Comparison of ENCODE assay signal across 19 cellular contexts in the genomic region with DNA sequence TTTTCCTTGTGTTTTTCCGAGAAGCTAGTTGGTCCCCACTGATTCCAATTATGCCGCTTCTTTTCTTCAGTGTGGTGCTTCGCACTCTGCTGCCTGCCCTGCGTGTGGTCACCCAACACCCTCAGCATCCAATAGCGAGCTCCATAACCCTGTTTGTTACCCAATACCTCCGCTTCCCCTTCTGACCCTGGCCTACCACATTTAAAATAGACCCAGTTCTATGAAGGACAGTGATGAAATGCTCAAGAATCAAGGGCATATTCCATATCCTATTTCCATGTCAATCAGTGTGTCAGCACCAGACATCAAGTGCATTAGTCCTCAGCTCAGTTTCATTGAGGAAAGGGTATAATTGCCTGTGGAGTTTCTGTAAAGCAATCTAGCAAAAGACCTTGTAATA. TPM values are rescaled to one million over a fixed set of nuclear protein-coding genes. Genes with fewer than 3 reads are reported as not detected.
DNase-seq lines count a peak whose midpoint lies in the region; ATAC-seq and TF ChIP-seq lines count a peak whose summit lies in the region.
"Had no signal": no experiment of that assay in that cellular context is flagged by ENCODE, and none has a peak within 500 bp of the region (broad histone marks: within the 10 kb centered on the region; RNA-seq: fewer than 3 reads in every experiment).

No MANE protein-coding gene starts in this region.

- H3K4me3 ChIP-seq in psoas muscle (peak overlapping the region; percentile 23), foreskin fibroblast (ENCODE audit: low read depth in 1 of 2, low read length in 2 of 2) (no peak overlapping the region)
- H3K4me3 ChIP-seq: esophagus muscularis mucosa, prostate gland, smooth muscle cell, upper lobe of left lung had no signal

- 20 to 26% (median 24%) methylated on average over 6 of the region's 6 CpGs for WGBS in psoas muscle, 3 donors

- peak; percentile 72 to 78 for DNase-seq in AML-193 (lab: John Stamatoyannopoulos, UW)
- DNase-seq in MV-4-11 (lab: John Stamatoyannopoulos, UW) = peak; percentile 94
- peak in 1 of 61 donors; percentile 10 for DNase-seq in caudate nucleus (lab: John Stamatoyannopoulos, UW)
- peak in 1 of 2 donors; percentile 63 for DNase-seq in psoas muscle
- DNase-seq in foreskin fibroblast = no peak
- DNase-seq in NCI-H446 treated with DMSO at 0.1 percent for 48 hours (lab: John Stamatoyannopoulos, UW) = no peak
- DNase-seq in GM10248 (ENCODE audit: extremely low spot score) = no peak
- DNase-seq in progenitor cell of endocrine pancreas (ENCODE audit: low spot score, unreplicated experiment) = no peak

- no peaks in the 10 kb centered on the region for H3K27me3 Mint-ChIP-seq in progenitor cell of endocrine pancreas

- H3K27ac Mint-ChIP-seq in progenitor cell of endocrine pancreas = no peak overlapping the region
- H3K27ac Mint-ChIP-seq: mesothelial cell of epicardium; stimulated activated naive CD8-positive, alpha-beta T cell treated with anti-CD3 and anti-CD28 coated beads, Interleukin-15, amount 100 ng/mL, for 72 hours had no signal

- CTCF ChIA-PET in GM10248 (lab: Yijun Ruan, JAX) = interaction anchor here (0.8 to 13.5 kb wide), 52 partner anchors 8 to 357 kb away, joined by 3 to 218 read pairs (median 6); a partner anchor contains a TSS

- no peak overlapping the region for H3K4me3 Mint-ChIP-seq in progenitor cell of endocrine pancreas (ENCODE audit: low read depth)
- H3K4me3 Mint-ChIP-seq: mesothelial cell of epicardium; nephron progenitor cell; stimulated activated naive CD8-positive, alpha-beta T cell treated with anti-CD3 and anti-CD28 coated beads, Interleukin-15, amount 100 ng/mL, for 72 hours had no signal

- TF ChIP-seq CTCF in psoas muscle (IDR thresholded peaks at IDR 0.05) (no peak), foreskin fibroblast (IDR thresholded peaks at IDR 0.05; ENCODE audit: low read depth, low read length) (no peak), GM10248 (IDR thresholded peaks at IDR 0.05; ENCODE audit: control extremely low read depth, extremely low read depth, low read depth, missing control alignments) (no peak), progenitor cell of endocrine pancreas (IDR thresholded peaks at IDR 0.05; ENCODE audit: unreplicated experiment) (no peak)

- peak overlapping the region; percentile 29 for H3K27ac ChIP-seq in caudate nucleus (ENCODE audit: low read depth, low read length)
- H3K27ac ChIP-seq in psoas muscle = peak overlapping the region; percentile 63
- H3K27ac ChIP-seq: prostate gland, upper lobe of left lung, WERI-Rb-1 had no signal

- H3K36me3 ChIP-seq in psoas muscle (ENCODE audit: insufficient read depth in 1 of 2, low read depth in 1 of 2) = peaks cover 2 to 44% of the 10 kb centered on the region in 2 donors

- H3K4me1 ChIP-seq in psoas muscle = peaks cover 58% of the 10 kb centered on the region
- H3K4me1 ChIP-seq: prostate gland had no signal

- no peaks in the 10 kb centered on the region for H3K27me3 ChIP-seq in psoas muscle (ENCODE audit: insufficient read depth in 3 of 3, low read length in 2 of 3)
- H3K27me3 ChIP-seq: esophagus muscularis mucosa, upper lobe of left lung had no signal

- no peaks in the 10 kb centered on the region for H3K9me3 Mint-ChIP-seq in progenitor cell of endocrine pancreas (ENCODE audit: low read depth)
- H3K9me3 Mint-ChIP-seq: mesothelial cell of epicardium; nephron progenitor cell; stimulated activated naive CD8-positive, alpha-beta T cell treated with anti-CD3 and anti-CD28 coated beads, Interleukin-15, amount 100 ng/mL, for 72 hours had no signal

- POLR2A ChIA-PET in GM10248 (lab: Yijun Ruan, JAX) = interaction anchor here (1.1 kb wide), 1 partner anchor 89 kb away, joined by 3 read pairs; no protein-coding TSS in a partner anchor

- H3K4me1 Mint-ChIP-seq in progenitor cell of endocrine pancreas (ENCODE audit: low read depth) = peaks cover 2% of the 10 kb centered on the region
- H3K4me1 Mint-ChIP-seq: stimulated activated naive CD8-positive, alpha-beta T cell treated with anti-CD3 and anti-CD28 coated beads, Interleukin-15, amount 100 ng/mL, for 72 hours had no signal

- intact Hi-C loops in psoas muscle (cut with DNase I) = loop anchor here (2.0 to 5.0 kb wide), 2 partner anchors 77 to 89 kb away; no protein-coding TSS in a partner anchor

- peaks cover 5% of the 10 kb centered on the region for H3K36me3 Mint-ChIP-seq in progenitor cell of endocrine pancreas (ENCODE audit: insufficient read depth)

- H3K9me3 ChIP-seq in psoas muscle = no peaks in the 10 kb centered on the region
- H3K9me3 ChIP-seq: esophagus muscularis mucosa, prostate gland, upper lobe of left lung had no signal

- peak; percentile 73 to 87 (median 83) for ATAC-seq in psoas muscle

RNA-seq across cellular contexts. Expression of a gene that starts 9.5 kb away (rescaled TPM):
- total RNA-seq in psoas muscle (100 to 1,000 TPM; 552 to 931 (median 770) TPM), progenitor cell of endocrine pancreas (58.6 and 61.5 TPM in 2 replicates)
- polyA plus RNA-seq in psoas muscle = 1,000 to 10,000 TPM in 1 of 3 donors, 100 to 1,000 TPM in 2; 328 to 2,087 (median 762) TPM
- total RNA-seq: OCI-LY7 had no signal

RNA-seq across cellular contexts. Expression of a gene that starts 14.7 kb away (rescaled TPM):
- total RNA-seq in psoas muscle (1 to 10 TPM in 3 of 4 donors, under 1 TPM in 1; 0.90 to 3.2 (median 2.5) TPM), progenitor cell of endocrine pancreas (0.84 TPM in 1 of 2 replicates, not detected in the other)
- 1 to 10 TPM in 2 of 3 donors, not detected in 1; 1.3 to 2.0 TPM for polyA plus RNA-seq in psoas muscle
- total RNA-seq: A673, esophagus muscularis mucosa, glomerular endothelial cell, mesothelial cell of epicardium, OCI-LY7, smooth muscle cell, upper lobe of left lung had no signal

RNA-seq across cellular contexts. Expression of a gene that starts 16.2 kb away (rescaled TPM):
- not detected for total RNA-seq in psoas muscle
- under 1 TPM in 1 of 3 donors, not detected in 2; 0.04 TPM for polyA plus RNA-seq in psoas muscle
- not detected in 2 replicates for total RNA-seq in progenitor cell of endocrine pancreas
- total RNA-seq: A673, esophagus muscularis mucosa, glomerular endothelial cell had no signal

RNA-seq across cellular contexts. Expression of a gene that starts 19.3 kb away (rescaled TPM):
- total RNA-seq in psoas muscle = not detected
- polyA plus RNA-seq in psoas muscle = under 1 TPM in 1 of 3 donors, not detected in 2; 0.05 TPM
- total RNA-seq in progenitor cell of endocrine pancreas = not detected in 2 replicates
- total RNA-seq: A673, esophagus muscularis mucosa, glomerular endothelial cell, mesothelial cell of epicardium, OCI-LY7, smooth muscle cell, upper lobe of left lung had no signal

RNA-seq across cellular contexts. Expression of a gene that starts 25.5 kb away (rescaled TPM):
- 10 to 100 TPM; 24.6 to 38.0 (median 29.3) TPM for total RNA-seq in psoas muscle
- polyA plus RNA-seq in psoas muscle = 10 to 100 TPM; 38.6 to 55.7 (median 50.7) TPM
- 95.9 and 100 TPM in 2 replicates for total RNA-seq in progenitor cell of endocrine pancreas

Comparison
In these comparisons a context has a peak if more than half of its experiments do, and no peak if none do; other contexts are left out.
1. DNase-seq: peak in AML-193 (2 of 2) and MV-4-11 (single experiment); none in foreskin fibroblast (0 of 2), NCI-H446 treated with DMSO at 0.1 percent for 48 hours (single experiment), GM10248 (single experiment) and progenitor cell of endocrine pancreas (single experiment).